28 cellular contexts compared by ENCODE assay signal in the genomic region with DNA sequence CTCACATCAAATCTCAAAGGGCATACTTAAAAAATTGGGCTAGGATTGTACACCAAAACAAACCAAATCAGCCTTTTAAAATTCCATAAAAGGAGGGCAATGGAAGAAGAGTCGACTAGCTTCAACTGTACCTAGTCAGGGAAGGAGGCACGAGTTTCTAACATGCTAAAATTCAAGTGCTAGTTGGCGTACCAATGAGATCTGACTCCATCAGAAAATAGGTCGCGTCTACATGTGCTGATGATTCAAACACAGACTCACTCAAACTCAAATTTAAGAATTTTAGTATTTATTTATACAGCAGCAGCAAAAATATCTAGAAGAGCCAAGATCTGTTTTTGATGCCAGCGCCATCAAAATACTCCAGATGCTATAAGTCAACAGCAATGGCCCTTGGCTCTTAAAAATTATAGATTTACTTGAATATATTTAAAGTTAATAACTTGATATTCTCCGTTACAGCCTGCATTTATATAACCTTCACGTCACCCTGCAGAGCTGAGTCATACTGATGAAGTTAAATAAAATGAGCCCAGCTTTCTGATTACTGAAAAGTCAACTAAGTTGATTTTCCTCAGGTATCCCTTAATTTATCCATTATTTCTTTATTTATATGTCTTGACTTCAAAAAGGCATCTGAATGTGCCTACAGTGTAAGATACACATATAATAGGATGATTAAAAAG.
"Had no signal": no experiment of that assay in that cellular context is flagged by ENCODE, and none has a peak within 500 bp of the region (broad histone marks: within the 10 kb centered on the region; RNA-seq: fewer than 3 reads in every experiment).

No MANE protein-coding gene starts in this region.

- H3K4me1 ChIP-seq: adrenal gland, colonic mucosa had no signal

- ATAC-seq: activated CD4-positive, alpha-beta T cell treated with anti-CD3 and anti-CD28 coated beads for 36 hours; stimulated activated memory B cell treated with anti-CD40 and anti-IgM and Interleukin-4, amounts not matched to agents 10 μg/mL and 1 μg/mL and 100 μg/mL, for 72 hours; stimulated activated naive CD8-positive, alpha-beta T cell treated with anti-CD3 and anti-CD28 coated beads, Interleukin-15, amount 100 ng/mL, for 72 hours had no signal

- DNase-seq: activated CD4-positive, alpha-beta T cell treated with anti-CD3 and anti-CD28 coated beads for 36 hours; activated CD4-positive, alpha-beta T cell treated with anti-CD3 and anti-CD28 coated beads, Interleukin-2, amount 50 U/mL, for 4 hours; activated CD4-positive, CD25-positive, alpha-beta regulatory T cell; activated CD8-positive, alpha-beta memory T cell treated with anti-CD3 and anti-CD28 coated beads, Interleukin-2, amount 50 U/mL, for 4 hours; activated effector memory CD4-positive, alpha-beta T cell treated with anti-CD3 and anti-CD28 coated beads, Interleukin-2, amount 50 U/mL, for 16 hours; activated naive CD4-positive, alpha-beta T cell treated with anti-CD3 and anti-CD28 coated beads for 36 hours; activated naive CD8-positive, alpha-beta T cell treated with anti-CD3 and anti-CD28 coated beads for 36 hours; activated T-cell treated with anti-CD3 and anti-CD28 coated beads, Interleukin-2, amount 50 U/mL, for 1 hour; adrenal gland; aorta; colonic mucosa; effector CD8-positive, alpha-beta T cell; foreskin melanocyte; left ventricle myocardium inferior; naive B cell; ovary; stimulated activated CD4-positive, alpha-beta T cell treated with anti-CD3 and anti-CD28 coated beads, Interleukin-1b, Interleukin-23, amount 100 ng/mL, for 48 hours; stimulated activated CD4-positive, alpha-beta T cell treated with anti-CD3 and anti-CD28 coated beads, Interleukin-4, amount 100 ng/mL, for 4 hours; stimulated activated CD8-positive, alpha-beta memory T cell treated with anti-CD3 and anti-CD28 coated beads, Interleukin-4, amount 100 ng/mL, for 48 hours; stimulated activated naive CD8-positive, alpha-beta T cell treated with anti-CD3 and anti-CD28 coated beads, Interleukin-15, amount 100 ng/mL, for 72 hours; tibial artery had no signal

- H3K36me3 Mint-ChIP-seq: activated naive CD8-positive, alpha-beta T cell treated with anti-CD3 and anti-CD28 coated beads for 36 hours; naive B cell; stimulated activated memory B cell treated with anti-CD40 and anti-IgM and Interleukin-4, amounts not matched to agents 10 μg/mL and 1 μg/mL and 100 μg/mL, for 72 hours had no signal

- H3K4me1 Mint-ChIP-seq: activated CD4-positive, alpha-beta T cell treated with anti-CD3 and anti-CD28 coated beads for 36 hours; central memory CD8-positive, alpha-beta T cell; naive B cell; stimulated activated memory B cell treated with anti-CD40 and anti-IgM and Interleukin-4, amounts not matched to agents 10 μg/mL and 1 μg/mL and 100 μg/mL, for 72 hours; stimulated activated naive CD8-positive, alpha-beta T cell treated with anti-CD3 and anti-CD28 coated beads, Interleukin-15, amount 100 ng/mL, for 72 hours had no signal

- H3K27me3 Mint-ChIP-seq: activated CD4-positive, alpha-beta T cell treated with anti-CD3 and anti-CD28 coated beads for 36 hours; naive B cell; progenitor cell of endocrine pancreas; stimulated activated naive CD8-positive, alpha-beta T cell treated with anti-CD3 and anti-CD28 coated beads, Interleukin-15, amount 100 ng/mL, for 72 hours had no signal

- H3K9me3 Mint-ChIP-seq: activated naive CD4-positive, alpha-beta T cell treated with anti-CD3 and anti-CD28 coated beads for 36 hours; activated naive CD8-positive, alpha-beta T cell treated with anti-CD3 and anti-CD28 coated beads for 36 hours; activated T-helper 1 cell treated with anti-CD3 and anti-CD28 coated beads, Interleukin-12 subunit alpha, Interleukin-12 subunit beta, Interleukin-2, Interleukin-4 antibody, amounts not matched to agents 30 ng/mL and 10 ng/mL and 1 ng/mL, durations not matched to agents 14 hours and 24 hours and 36 hours; naive B cell; stimulated activated memory B cell treated with anti-CD40 and anti-IgM and Interleukin-4, amounts not matched to agents 10 μg/mL and 1 μg/mL and 100 μg/mL, for 72 hours; stimulated activated naive CD8-positive, alpha-beta T cell treated with anti-CD3 and anti-CD28 coated beads, Interleukin-15, amount 100 ng/mL, for 72 hours had no signal

- H3K27ac Mint-ChIP-seq: activated CD4-positive, alpha-beta T cell treated with anti-CD3 and anti-CD28 coated beads for 36 hours; activated naive CD4-positive, alpha-beta T cell treated with anti-CD3 and anti-CD28 coated beads for 36 hours; activated naive CD8-positive, alpha-beta T cell treated with anti-CD3 and anti-CD28 coated beads for 36 hours; activated T-helper 1 cell treated with anti-CD3 and anti-CD28 coated beads, Interleukin-12 subunit alpha, Interleukin-12 subunit beta, Interleukin-2, Interleukin-4 antibody, amounts not matched to agents 30 ng/mL and 10 ng/mL and 1 ng/mL, durations not matched to agents 14 hours and 24 hours and 36 hours; naive B cell; progenitor cell of endocrine pancreas; stimulated activated memory B cell treated with anti-CD40 and anti-IgM and Interleukin-4, amounts not matched to agents 10 μg/mL and 1 μg/mL and 100 μg/mL, for 72 hours; stimulated activated naive CD8-positive, alpha-beta T cell treated with anti-CD3 and anti-CD28 coated beads, Interleukin-15, amount 100 ng/mL, for 72 hours had no signal

- H3K4me3 Mint-ChIP-seq: activated CD4-positive, alpha-beta T cell treated with anti-CD3 and anti-CD28 coated beads for 36 hours; activated naive CD4-positive, alpha-beta T cell treated with anti-CD3 and anti-CD28 coated beads for 36 hours; activated naive CD8-positive, alpha-beta T cell treated with anti-CD3 and anti-CD28 coated beads for 36 hours; activated T-helper 1 cell treated with anti-CD3 and anti-CD28 coated beads, Interleukin-12 subunit alpha, Interleukin-12 subunit beta, Interleukin-2, Interleukin-4 antibody, amounts not matched to agents 30 ng/mL and 10 ng/mL and 1 ng/mL, durations not matched to agents 14 hours and 24 hours and 36 hours; central memory CD8-positive, alpha-beta T cell; naive B cell; stimulated activated memory B cell treated with anti-CD40 and anti-IgM and Interleukin-4, amounts not matched to agents 10 μg/mL and 1 μg/mL and 100 μg/mL, for 72 hours; stimulated activated naive CD8-positive, alpha-beta T cell treated with anti-CD3 and anti-CD28 coated beads, Interleukin-15, amount 100 ng/mL, for 72 hours had no signal

- H3K36me3 ChIP-seq: colonic mucosa, ovary had no signal

- H3K4me3 ChIP-seq: adrenal gland, colonic mucosa, left ventricle myocardium inferior, lung, ovary, smooth muscle cell, tibial artery had no signal

- H3K9me3 ChIP-seq: adrenal gland, colonic mucosa, left ventricle myocardium inferior, ovary, tibial artery had no signal

- H3K27ac ChIP-seq: adrenal gland, colonic mucosa, epithelial cell of prostate, left ventricle myocardium inferior had no signal

- H3K27me3 ChIP-seq: adrenal gland, colonic mucosa, ovary, tibial artery had no signal
